Comparison of ENCODE assay signal across 1 cellular context in genomic region chr19:663682-664117, GRCh38.
TF ChIP-seq lines count a peak whose summit lies in the region.

No MANE protein-coding gene starts in this region.

TF ChIP-seq in HepG2, 621 proteins besides CTCF, POLR2A, EP300 and RAD21 (continued from another document):
- TF ChIP-seq, protein P1, sequence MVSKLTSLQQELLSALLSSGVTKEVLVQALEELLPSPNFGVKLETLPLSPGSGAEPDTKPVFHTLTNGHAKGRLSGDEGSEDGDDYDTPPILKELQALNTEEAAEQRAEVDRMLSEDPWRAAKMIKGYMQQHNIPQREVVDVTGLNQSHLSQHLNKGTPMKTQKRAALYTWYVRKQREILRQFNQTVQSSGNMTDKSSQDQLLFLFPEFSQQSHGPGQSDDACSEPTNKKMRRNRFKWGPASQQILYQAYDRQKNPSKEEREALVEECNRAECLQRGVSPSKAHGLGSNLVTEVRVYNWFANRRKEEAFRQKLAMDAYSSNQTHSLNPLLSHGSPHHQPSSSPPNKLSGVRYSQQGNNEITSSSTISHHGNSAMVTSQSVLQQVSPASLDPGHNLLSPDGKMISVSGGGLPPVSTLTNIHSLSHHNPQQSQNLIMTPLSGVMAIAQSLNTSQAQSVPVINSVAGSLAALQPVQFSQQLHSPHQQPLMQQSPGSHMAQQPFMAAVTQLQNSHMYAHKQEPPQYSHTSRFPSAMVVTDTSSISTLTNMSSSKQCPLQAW (CRISPR knock-in tag; IDR thresholded peaks at IDR 0.05), result 0 out of 2 replicates have a peak, but pooled peaks have one; percentile 2
- TF ChIP-seq, protein P2, sequence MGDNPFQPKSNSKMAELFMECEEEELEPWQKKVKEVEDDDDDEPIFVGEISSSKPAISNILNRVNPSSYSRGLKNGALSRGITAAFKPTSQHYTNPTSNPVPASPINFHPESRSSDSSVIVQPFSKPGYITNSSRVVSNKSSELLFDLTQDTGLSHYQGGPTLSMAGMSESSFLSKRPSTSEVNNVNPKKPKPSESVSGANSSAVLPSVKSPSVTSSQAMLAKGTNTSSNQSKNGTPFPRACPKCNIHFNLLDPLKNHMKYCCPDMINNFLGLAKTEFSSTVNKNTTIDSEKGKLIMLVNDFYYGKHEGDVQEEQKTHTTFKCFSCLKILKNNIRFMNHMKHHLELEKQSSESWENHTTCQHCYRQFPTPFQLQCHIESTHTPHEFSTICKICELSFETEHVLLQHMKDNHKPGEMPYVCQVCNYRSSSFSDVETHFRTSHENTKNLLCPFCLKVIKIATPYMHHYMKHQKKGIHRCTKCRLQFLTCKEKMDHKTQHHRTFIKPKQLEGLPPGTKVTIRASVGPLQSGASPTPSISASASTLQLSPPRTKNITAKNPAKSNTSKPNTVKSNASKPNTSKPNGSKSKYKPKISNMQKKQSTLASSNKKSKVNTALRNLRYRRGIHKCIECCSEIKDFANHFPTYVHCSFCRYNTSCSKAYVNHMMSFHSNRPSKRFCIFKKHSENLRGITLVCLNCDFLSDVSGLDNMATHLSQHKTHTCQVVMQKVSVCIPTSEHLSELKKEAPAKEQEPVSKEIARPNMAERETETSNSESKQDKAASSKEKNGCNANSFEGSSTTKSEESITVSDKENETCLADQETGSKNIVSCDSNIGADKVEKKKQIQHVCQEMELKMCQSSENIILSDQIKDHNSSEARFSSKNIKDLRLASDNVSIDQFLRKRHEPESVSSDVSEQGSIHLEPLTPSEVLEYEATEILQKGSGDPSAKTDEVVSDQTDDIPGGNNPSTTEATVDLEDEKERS (CRISPR knock-in tag; IDR thresholded peaks at IDR 0.05), result no peak
- TF ChIP-seq IKZF5 (CRISPR knock-in tag; IDR thresholded peaks at IDR 0.05) (peak; percentile 14; the same call in 1 of the 2 replicates), ZNF616 (CRISPR knock-in tag; IDR thresholded peaks at IDR 0.05; ENCODE audit: low read depth) (no peak), HOXA3 (CRISPR knock-in tag; IDR thresholded peaks at IDR 0.05) (0 out of 2 replicates have a peak, but pooled peaks have one; percentile 0), GTF2F1 (IDR thresholded peaks at IDR 0.05; ENCODE audit: low read length) (no peak), TFAP4 (IDR thresholded peaks at IDR 0.05; ENCODE audit: borderline replicate concordance, low read depth) (peak; percentile 75; the same call in 1 of the 2 replicates), CSRNP1 (CRISPR knock-in tag; IDR thresholded peaks at IDR 0.05) (0 out of 2 replicates have a peak, but pooled peaks have one; percentile 24), ZIK1 (CRISPR knock-in tag; IDR thresholded peaks at IDR 0.05; ENCODE audit: borderline replicate concordance, low read depth) (no peak), HNF4A (CRISPR knock-in tag; IDR thresholded peaks at IDR 0.05) (peak; percentile 53; the same call in 1 of the 2 replicates), ZNF546 (CRISPR knock-in tag; conservative IDR thresholded peaks at IDR 0.05) (no peak), BRF2 (CRISPR knock-in tag; IDR thresholded peaks at IDR 0.05) (no peak), YEATS4 (CRISPR knock-in tag; IDR thresholded peaks at IDR 0.05; ENCODE audit: borderline replicate concordance) (0 out of 2 replicates have a peak, but pooled peaks have one; percentile 4), ZMYM4 (CRISPR knock-in tag; IDR thresholded peaks at IDR 0.05) (no peak), ZBTB7A (CRISPR knock-in tag; IDR thresholded peaks at IDR 0.05) (no peak), HMGA1 (CRISPR knock-in tag; conservative IDR thresholded peaks at IDR 0.05) (no peak)
- TF ChIP-seq, protein P3, sequence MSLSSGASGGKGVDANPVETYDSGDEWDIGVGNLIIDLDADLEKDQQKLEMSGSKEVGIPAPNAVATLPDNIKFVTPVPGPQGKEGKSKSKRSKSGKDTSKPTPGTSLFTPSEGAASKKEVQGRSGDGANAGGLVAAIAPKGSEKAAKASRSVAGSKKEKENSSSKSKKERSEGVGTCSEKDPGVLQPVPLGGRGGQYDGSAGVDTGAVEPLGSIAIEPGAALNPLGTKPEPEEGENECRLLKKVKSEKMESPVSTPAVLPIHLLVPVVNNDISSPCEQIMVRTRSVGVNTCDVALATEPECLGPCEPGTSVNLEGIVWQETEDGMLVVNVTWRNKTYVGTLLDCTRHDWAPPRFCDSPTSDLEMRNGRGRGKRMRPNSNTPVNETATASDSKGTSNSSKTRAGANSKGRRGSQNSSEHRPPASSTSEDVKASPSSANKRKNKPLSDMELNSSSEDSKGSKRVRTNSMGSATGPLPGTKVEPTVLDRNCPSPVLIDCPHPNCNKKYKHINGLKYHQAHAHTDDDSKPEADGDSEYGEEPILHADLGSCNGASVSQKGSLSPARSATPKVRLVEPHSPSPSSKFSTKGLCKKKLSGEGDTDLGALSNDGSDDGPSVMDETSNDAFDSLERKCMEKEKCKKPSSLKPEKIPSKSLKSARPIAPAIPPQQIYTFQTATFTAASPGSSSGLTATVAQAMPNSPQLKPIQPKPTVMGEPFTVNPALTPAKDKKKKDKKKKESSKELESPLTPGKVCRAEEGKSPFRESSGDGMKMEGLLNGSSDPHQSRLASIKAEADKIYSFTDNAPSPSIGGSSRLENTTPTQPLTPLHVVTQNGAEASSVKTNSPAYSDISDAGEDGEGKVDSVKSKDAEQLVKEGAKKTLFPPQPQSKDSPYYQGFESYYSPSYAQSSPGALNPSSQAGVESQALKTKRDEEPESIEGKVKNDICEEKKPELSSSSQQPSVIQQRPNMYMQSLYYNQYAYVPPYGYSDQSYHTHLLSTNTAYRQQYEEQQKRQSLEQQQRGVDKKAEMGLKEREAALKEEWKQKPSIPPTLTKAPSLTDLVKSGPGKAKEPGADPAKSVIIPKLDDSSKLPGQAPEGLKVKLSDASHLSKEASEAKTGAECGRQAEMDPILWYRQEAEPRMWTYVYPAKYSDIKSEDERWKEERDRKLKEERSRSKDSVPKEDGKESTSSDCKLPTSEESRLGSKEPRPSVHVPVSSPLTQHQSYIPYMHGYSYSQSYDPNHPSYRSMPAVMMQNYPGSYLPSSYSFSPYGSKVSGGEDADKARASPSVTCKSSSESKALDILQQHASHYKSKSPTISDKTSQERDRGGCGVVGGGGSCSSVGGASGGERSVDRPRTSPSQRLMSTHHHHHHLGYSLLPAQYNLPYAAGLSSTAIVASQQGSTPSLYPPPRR (CRISPR knock-in tag; IDR thresholded peaks at IDR 0.05; ENCODE audit: borderline replicate concordance), result no peak
- TF ChIP-seq, protein P4, sequence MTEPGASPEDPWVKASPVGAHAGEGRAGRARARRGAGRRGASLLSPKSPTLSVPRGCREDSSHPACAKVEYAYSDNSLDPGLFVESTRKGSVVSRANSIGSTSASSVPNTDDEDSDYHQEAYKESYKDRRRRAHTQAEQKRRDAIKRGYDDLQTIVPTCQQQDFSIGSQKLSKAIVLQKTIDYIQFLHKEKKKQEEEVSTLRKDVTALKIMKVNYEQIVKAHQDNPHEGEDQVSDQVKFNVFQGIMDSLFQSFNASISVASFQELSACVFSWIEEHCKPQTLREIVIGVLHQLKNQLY (CRISPR knock-in tag; IDR thresholded peaks at IDR 0.05), result no peak
- TF ChIP-seq, protein P5, sequence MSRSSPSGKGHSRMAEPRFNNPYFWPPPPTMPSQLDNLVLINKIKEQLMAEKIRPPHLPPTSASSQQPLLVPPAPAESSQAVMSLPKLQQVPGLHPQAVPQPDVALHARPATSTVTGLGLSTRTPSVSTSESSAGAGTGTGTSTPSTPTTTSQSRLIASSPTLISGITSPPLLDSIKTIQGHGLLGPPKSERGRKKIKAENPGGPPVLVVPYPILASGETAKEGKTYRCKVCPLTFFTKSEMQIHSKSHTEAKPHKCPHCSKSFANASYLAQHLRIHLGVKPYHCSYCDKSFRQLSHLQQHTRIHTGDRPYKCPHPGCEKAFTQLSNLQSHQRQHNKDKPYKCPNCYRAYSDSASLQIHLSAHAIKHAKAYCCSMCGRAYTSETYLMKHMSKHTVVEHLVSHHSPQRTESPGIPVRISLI (CRISPR knock-in tag; IDR thresholded peaks at IDR 0.05; ENCODE audit: borderline replicate concordance), result no peak
